In the genomic region with DNA sequence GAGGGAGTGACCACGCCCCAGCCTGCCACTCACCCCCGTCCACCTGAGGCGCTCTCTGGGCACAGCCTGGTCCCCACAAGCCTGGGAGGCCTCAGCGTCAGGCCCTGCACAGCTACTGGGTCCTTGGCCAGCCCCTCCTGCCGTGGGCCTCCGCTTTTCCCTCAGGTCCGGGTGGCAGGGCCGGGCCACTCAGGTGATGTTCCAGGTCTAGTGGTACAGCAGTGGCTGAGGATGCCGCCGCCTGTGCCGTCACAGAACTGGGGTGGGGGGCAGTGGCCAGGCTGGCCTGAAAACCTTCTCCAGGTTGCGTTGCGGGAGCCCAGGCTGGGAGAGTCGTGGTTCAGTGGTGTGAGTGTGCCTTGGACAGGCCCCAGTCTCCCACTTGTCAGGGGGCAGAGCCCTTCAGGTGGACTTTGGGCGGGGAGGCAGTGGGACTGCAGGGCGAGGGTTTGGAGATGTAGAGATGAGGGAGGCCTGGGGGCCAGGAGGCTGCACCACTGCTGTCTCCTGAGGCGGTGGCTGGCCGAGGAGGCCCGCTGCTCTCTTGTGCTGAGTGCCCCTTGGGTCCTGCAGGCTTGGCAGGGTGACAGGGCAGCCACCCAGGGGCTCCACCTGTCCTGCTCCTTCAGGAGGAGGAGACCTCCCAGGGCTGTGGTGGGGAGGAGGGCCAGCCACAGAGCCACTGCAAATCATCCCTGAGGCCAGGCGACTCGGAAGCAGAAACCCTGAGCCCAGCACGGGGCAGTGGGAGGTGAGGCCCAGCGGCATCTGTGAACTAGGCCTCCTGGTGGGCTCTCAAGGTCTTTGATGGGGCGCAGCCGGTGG, we compare ENCODE assay signal across 26 cellular contexts. TPM values are rescaled to one million over a fixed set of nuclear protein-coding genes. Genes with fewer than 3 reads are reported as not detected.
DNase-seq lines count a peak whose midpoint lies in the region; ATAC-seq, FAIRE-seq and TF ChIP-seq lines count a peak whose summit lies in the region.
"Had no signal": no experiment of that assay in that cellular context is flagged by ENCODE, and none has a peak within 500 bp of the region (broad histone marks: within the 10 kb centered on the region; RNA-seq: fewer than 3 reads in every experiment).

No MANE protein-coding gene starts in this region.

- H3K4me3 Mint-ChIP-seq in astrocyte (ENCODE audit: unreplicated experiment), result no peak overlapping the region
- H3K4me3 Mint-ChIP-seq: CD4-positive, alpha-beta T cell had no signal

- H3K4me2 ChIP-seq in astrocyte (ENCODE audit: low read length), result no peak overlapping the region
- H3K4me2 ChIP-seq in neuronal stem cell (ENCODE audit: insufficient read depth, low read length, poor library complexity, severe bottlenecking), result no peak overlapping the region
- H3K4me2 ChIP-seq: BLaER1 treated with 17β-estradiol and CSF1 and Interleukin-3, amounts not matched to agents 10 nM and 100 nM had no signal

- CTCF ChIA-PET in HEK293 (lab: Yijun Ruan, JAX), result interaction anchor here (0.6 to 0.7 kb wide), 2 partner anchors 211 to 294 kb away, joined by 3 read pairs; no protein-coding TSS in a partner anchor

- ATAC-seq in GM18858 (IDR thresholded peaks at IDR 0.05; ENCODE audit: unreplicated experiment), result no peak
- ATAC-seq: Right ventricle myocardium inferior had no signal

- no peak overlapping the region for H2AFZ ChIP-seq in astrocyte (ENCODE audit: low read depth, low read length)
- no peak overlapping the region for H2AFZ ChIP-seq in neuronal stem cell (ENCODE audit: low read length)
- H2AFZ ChIP-seq: GM23248 had no signal

- TF ChIP-seq CTCF in HEK293 (tag by site-specific recombination; IDR thresholded peaks at IDR 0.05) (no peak), astrocyte (IDR thresholded peaks at IDR 0.05; ENCODE audit: insufficient read depth, low read depth, low read length) (no peak)

- H2BK120ac ChIP-seq in neuronal stem cell (ENCODE audit: low read depth, low read length), result no peak overlapping the region

- H3K9ac ChIP-seq in astrocyte (ENCODE audit: low read length) (no peak overlapping the region), neuronal stem cell (ENCODE audit: low read depth, low read length, poor library complexity) (peak overlapping the region; percentile 4), skeletal muscle tissue (ENCODE audit: low read depth in 1 of 3, low read length in 3 of 3) (peak overlapping the region; percentile 21 to 71 (median 53))
- H3K9ac ChIP-seq: BLaER1 treated with 17β-estradiol and CSF1 and Interleukin-3, amounts not matched to agents 10 nM and 100 nM; GM23248 had no signal

- no peak overlapping the region for H3K23ac ChIP-seq in neuronal stem cell (ENCODE audit: low read depth, low read length, poor library complexity)

- H4K91ac ChIP-seq in neuronal stem cell (ENCODE audit: low read depth, low read length, poor library complexity), result no peak overlapping the region

- H2BK5ac ChIP-seq in neuronal stem cell (ENCODE audit: low read length), result no peak overlapping the region

- H3K9me3 ChIP-seq in HEK293 (ENCODE audit: control insufficient read depth, insufficient read depth, low read depth, low read length) (no peaks in the 10 kb centered on the region), astrocyte (ENCODE audit: insufficient read depth, low read depth, low read length) (no peaks in the 10 kb centered on the region), neuronal stem cell (replicated peaks in 1 of 2; ENCODE audit: control insufficient read depth in 2 of 2, insufficient read depth in 1 of 2, low read depth in 1 of 2, low read length in 2 of 2) (no peaks in the 10 kb centered on the region), skeletal muscle tissue (ENCODE audit: control insufficient read depth in 3 of 3, low read length in 3 of 3) (no peaks in the 10 kb centered on the region)
- H3K9me3 ChIP-seq: BLaER1 treated with 17β-estradiol and CSF1 and Interleukin-3, amounts not matched to agents 10 nM and 100 nM had no signal

- POLR2A ChIA-PET in HEK293 (lab: Yijun Ruan, JAX), result interaction anchor here (0.9 kb wide), 1 partner anchor 9 kb away, joined by 3 read pairs; no protein-coding TSS in a partner anchor

- H4K20me1 ChIP-seq in astrocyte (ENCODE audit: insufficient read depth, low read length), result peaks cover 98% of the 10 kb centered on the region

- peak overlapping the region; percentile 56 for H3K14ac ChIP-seq in neuronal stem cell (ENCODE audit: low read length)

- peaks cover 62% of the 10 kb centered on the region for H3K79me1 ChIP-seq in neuronal stem cell (ENCODE audit: low read depth, low read length)

- peaks cover 100% of the 10 kb centered on the region for H3K79me2 ChIP-seq in astrocyte (ENCODE audit: insufficient read depth, low read length)

- peak overlapping the region; percentile 70 for H2AK5ac ChIP-seq in neuronal stem cell (ENCODE audit: low read depth, low read length)

- no peaks in the 10 kb centered on the region for H3K27me3 Mint-ChIP-seq in astrocyte (ENCODE audit: low read depth, unreplicated experiment)

- H3K36me3 ChIP-seq in HEK293 (ENCODE audit: control insufficient read depth in 2 of 2, insufficient read depth in 1 of 2, low read length in 2 of 2) (no peaks in the 10 kb centered on the region), astrocyte (ENCODE audit: insufficient read depth, low read length) (no peaks in the 10 kb centered on the region), neuronal stem cell (replicated peaks in 1 of 2; ENCODE audit: control insufficient read depth in 2 of 2, insufficient read depth in 2 of 2, low read length in 2 of 2) (peaks cover 26 to 37% of the 10 kb centered on the region in 2 donors), skeletal muscle tissue (ENCODE audit: control insufficient read depth in 3 of 3, insufficient read depth in 3 of 3, low read length in 3 of 3) (peaks cover 2 to 16% (median 7%) of the 10 kb centered on the region in 3 donors)
- H3K36me3 ChIP-seq: BLaER1 treated with 17β-estradiol and CSF1 and Interleukin-3, amounts not matched to agents 10 nM and 100 nM had no signal

- peak overlapping the region; percentile 84 for H2BK12ac ChIP-seq in neuronal stem cell (ENCODE audit: low read length)

- peak overlapping the region; percentile 66 for H3K27ac Mint-ChIP-seq in astrocyte (ENCODE audit: unreplicated experiment)
- H3K27ac Mint-ChIP-seq: CD4-positive, alpha-beta T cell had no signal

- no peak overlapping the region for H3K4ac ChIP-seq in neuronal stem cell (ENCODE audit: low read length)

- no CpG with 5 or more reads among the region's 25 CpGs for WGBS in neuronal stem cell (ENCODE audit: extremely low coverage in 2 of 2, insufficient read length in 2 of 2, insufficient replicate concordance in 1 of 2), 2 donors

- no peak overlapping the region for H3K4me3 ChIP-seq in HEK293 (ENCODE audit: low read depth, low read length)
- no peak overlapping the region for H3K4me3 ChIP-seq in astrocyte (ENCODE audit: insufficient read depth, low read depth, low read length)
- no peak overlapping the region for H3K4me3 ChIP-seq in neuronal stem cell (ENCODE audit: low read length in 2 of 2)
- H3K4me3 ChIP-seq in skeletal muscle tissue (ENCODE audit: low read length in 3 of 3), result peak overlapping the region in 1 of 3 donors; percentile 1
- H3K4me3 ChIP-seq: BLaER1 treated with 17β-estradiol and CSF1 and Interleukin-3, amounts not matched to agents 10 nM and 100 nM; GM23248 had no signal

- no peak overlapping the region for H3K18ac ChIP-seq in neuronal stem cell (ENCODE audit: low read length)

- H3K9me3 Mint-ChIP-seq in astrocyte (ENCODE audit: unreplicated experiment), result no peaks in the 10 kb centered on the region
- H3K9me3 Mint-ChIP-seq: CD4-positive, alpha-beta T cell had no signal

- H3K27me3 ChIP-seq in astrocyte (ENCODE audit: insufficient read depth, low read length) (no peaks in the 10 kb centered on the region), neuronal stem cell (ENCODE audit: control insufficient read depth in 3 of 3, insufficient read depth in 3 of 3, low read depth in 1 of 3, low read length in 3 of 3) (no peaks in the 10 kb centered on the region), skeletal muscle tissue (ENCODE audit: control insufficient read depth in 3 of 3, insufficient read depth in 3 of 3, low read length in 3 of 3) (no peaks in the 10 kb centered on the region)

- no peak overlapping the region for H4K8ac ChIP-seq in neuronal stem cell (ENCODE audit: low read depth, low read length)

- H3K4me1 Mint-ChIP-seq in astrocyte (ENCODE audit: low read depth, unreplicated experiment), result peaks cover 2% of the 10 kb centered on the region

- H3K27ac ChIP-seq in HEK293 (ENCODE audit: extremely low read depth, low read depth, low read length) (no peak overlapping the region), astrocyte (ENCODE audit: low read depth, low read length) (no peak overlapping the region), neuronal stem cell (replicated peaks; ENCODE audit: low read length) (no peak overlapping the region), skeletal muscle tissue (ENCODE audit: low read depth, low read length) (peak overlapping the region; percentile 58)
- H3K27ac ChIP-seq: BLaER1 treated with 17β-estradiol and CSF1 and Interleukin-3, amounts not matched to agents 10 nM and 100 nM; GM23248 had no signal

- H3K4me1 ChIP-seq in HEK293 (ENCODE audit: control insufficient read depth, insufficient read depth, low read length) (no peaks in the 10 kb centered on the region), astrocyte (ENCODE audit: insufficient read depth, low read length) (peaks cover 8% of the 10 kb centered on the region), neuronal stem cell (ENCODE audit: control insufficient read depth in 2 of 2, insufficient read depth in 1 of 2, low read depth in 1 of 2, low read length in 2 of 2) (peaks cover under 1 to 4% of the 10 kb centered on the region in 2 donors), skeletal muscle tissue (ENCODE audit: control insufficient read depth in 3 of 3, insufficient read depth in 3 of 3, low read length in 3 of 3) (peaks cover 63 to 92% (median 89%) of the 10 kb centered on the region in 3 donors)

- DNase-seq in astrocyte (ENCODE audit: low read depth) (no peak), neuronal stem cell (ENCODE audit: low spot score) (no peak), urothelium cell line (ENCODE audit: low spot score) (no peak)
- DNase-seq in activated CD4-positive, alpha-beta T cell treated with anti-CD3 and anti-CD28 coated beads, Interleukin-2, amount 50 U/mL, for 4 hours, result no peak
- DNase-seq: AML-193; CD4-positive, alpha-beta T cell; H7; KBM-7; MV-4-11; NCI-H1105; NCI-H1436 treated with DMSO at 0.1 percent for 48 hours; NCI-H187 treated with DMSO at 0.1 percent for 48 hours; NCI-H2171 treated with DMSO at 0.1 percent for 48 hours; NCI-H345; NCI-H524; NCI-H748 treated with DMSO at 0.1 percent for 48 hours; PC-3 had no signal

- no peaks in the 10 kb centered on the region for H3K36me3 Mint-ChIP-seq in astrocyte (ENCODE audit: low read depth, unreplicated experiment)

- H2BK15ac ChIP-seq in neuronal stem cell (ENCODE audit: low read length), result no peak overlapping the region

- no peak for FAIRE-seq in astrocyte (lab: Jason Lieb, UNC)
- FAIRE-seq in urothelium cell line (lab: Jason Lieb, UNC), result no peak
- FAIRE-seq: A204.1, D721Med, HTR-8/SVneo had no signal

TF ChIP-seq in HEK293, 187 proteins besides CTCF, POLR2A, EP300 and RAD21:
- peak; percentile 47; the same call in 1 of the 2 replicates for TF ChIP-seq GLIS1 (tag by site-specific recombination; IDR thresholded peaks at IDR 0.05)
- TF ChIP-seq ZNF629 (tag by site-specific recombination; IDR thresholded peaks at IDR 0.05), result no peak

RNA-seq across cellular contexts. Expression of gene GPC1, which starts 7.6 kb away (rescaled TPM):
- total RNA-seq in astrocyte (252 and 299 TPM in 2 replicates), skeletal muscle tissue (36.0 TPM)
- 78.0 TPM for polyA plus RNA-seq in neuronal stem cell (2013, experiment 1 of 2)
- polyA plus RNA-seq in neuronal stem cell (2013, experiment 2 of 2), result 77.4 TPM
